ENCODE assay signal across 16 cellular contexts in genomic region chr15:101115318-101115886, GRCh38.
DNase-seq lines count a peak whose midpoint lies in the region; ATAC-seq lines count a peak whose summit lies in the region.
"Had no signal": no experiment of that assay in that cellular context is flagged by ENCODE, and none has a peak within 500 bp of the region (broad histone marks: within the 10 kb centered on the region; RNA-seq: fewer than 3 reads in every experiment).

No MANE protein-coding gene starts in this region.

- no peak overlapping the region for H3K4me3 Mint-ChIP-seq in T-cell
- H3K4me3 Mint-ChIP-seq: activated B cell treated with CpG ODN at 0.5 μM for 24 hours; activated naive CD8-positive, alpha-beta T cell treated with anti-CD3 and anti-CD28 coated beads for 36 hours had no signal

- POLR2A ChIA-PET in T-cell (lab: Charles Lee): no interaction called here

- DNase-seq in COLO829 (ENCODE audit: low spot score) (peak; percentile 90), globus pallidus (ENCODE audit: low spot score) (peak; percentile 20), putamen (ENCODE audit: low spot score) (peak; percentile 7), T-cell (no peak), RKO (ENCODE audit: low spot score) (no peak), HCEC 1CT (no peak)
- DNase-seq: activated B cell treated with CpG ODN at 0.5 μM for 24 hours; activated naive CD8-positive, alpha-beta T cell treated with anti-CD3 and anti-CD28 coated beads for 36 hours; activated T-cell treated with anti-CD3 and anti-CD28 coated beads, Interleukin-2, amount 50 U/mL, for 48 hours; effector CD4-positive, alpha-beta T cell; esophagus squamous epithelium; midbrain; NCI-H2081 had no signal

- H3K4me1 Mint-ChIP-seq in T-cell: no peaks in the 10 kb centered on the region

- H3K9me3 Mint-ChIP-seq in T-cell: no peaks in the 10 kb centered on the region
- H3K9me3 Mint-ChIP-seq: activated B cell treated with CpG ODN at 0.5 μM for 24 hours; activated naive CD8-positive, alpha-beta T cell treated with anti-CD3 and anti-CD28 coated beads for 36 hours had no signal

- CTCF ChIA-PET in T-cell (lab: Charles Lee): no interaction called here

- H3K36me3 Mint-ChIP-seq in T-cell: no peaks in the 10 kb centered on the region
- H3K36me3 Mint-ChIP-seq: activated naive CD8-positive, alpha-beta T cell treated with anti-CD3 and anti-CD28 coated beads for 36 hours had no signal

- H3K27me3 Mint-ChIP-seq in T-cell: no peaks in the 10 kb centered on the region
- H3K27me3 Mint-ChIP-seq: activated naive CD8-positive, alpha-beta T cell treated with anti-CD3 and anti-CD28 coated beads for 36 hours had no signal

- ATAC-seq in T-cell (replicated peaks in 1 of 4) (no peak), GM19455 (IDR thresholded peaks at IDR 0.05; ENCODE audit: unreplicated experiment) (no peak)

- no peak overlapping the region for H3K27ac Mint-ChIP-seq in T-cell
- H3K27ac Mint-ChIP-seq: activated B cell treated with CpG ODN at 0.5 μM for 24 hours; activated naive CD8-positive, alpha-beta T cell treated with anti-CD3 and anti-CD28 coated beads for 36 hours had no signal

- peak overlapping the region; percentile 10 for H3K27ac ChIP-seq in angular gyrus (ENCODE audit: low read depth, low read length)
- H3K27ac ChIP-seq: cardiac muscle cell had no signal

Comparison
In these comparisons a context has a peak if more than half of its experiments do, and no peak if none do; other contexts are left out.
1. DNase-seq: peak in COLO829 (single experiment), globus pallidus (single experiment) and putamen (single experiment); none in T-cell (0 of 34), RKO (single experiment) and HCEC 1CT (single experiment).